ENCODE assay signal across 9 cellular contexts in genomic region chr5:66674802-66675201, GRCh38.
"Had no signal": no experiment of that assay in that cellular context is flagged by ENCODE, and none has a peak within 500 bp of the region (broad histone marks: within the 10 kb centered on the region; RNA-seq: fewer than 3 reads in every experiment).

No MANE protein-coding gene starts in this region.

- H3K9ac ChIP-seq: GM23248 had no signal

- H3K4me3 ChIP-seq: GM23248, GM23338, HAP-1 had no signal

- H3K9me3 ChIP-seq: HAP-1 had no signal

- H3K4me1 ChIP-seq: HAP-1 had no signal

- H3K27ac ChIP-seq: GM23248 had no signal

- H3K4me2 ChIP-seq: GM23338 had no signal

- H2AFZ ChIP-seq: GM23248, GM23338 had no signal

- H3K36me3 ChIP-seq: HAP-1 had no signal

- DNase-seq: GM23248, GOT3, H7, H9, HCEC 1CT, HFFc6 had no signal

- ATAC-seq: GM23338, HCT116 had no signal
